12 cellular contexts compared by ENCODE assay signal in genomic region chr15:66729339-66729951, GRCh38. TPM values are rescaled to one million over a fixed set of nuclear protein-coding genes. Genes with fewer than 3 reads are reported as not detected.
DNase-seq lines count a peak whose midpoint lies in the region; TF ChIP-seq lines count a peak whose summit lies in the region.
"Had no signal": no experiment of that assay in that cellular context is flagged by ENCODE, and none has a peak within 500 bp of the region (broad histone marks: within the 10 kb centered on the region; RNA-seq: fewer than 3 reads in every experiment).

No MANE protein-coding gene starts in this region.

- peak; percentile 43 for DNase-seq in HFFc6
- DNase-seq in esophagus muscularis mucosa (ENCODE audit: extremely low spot score): no peak
- no peak for DNase-seq in NCI-H82 (lab: John Stamatoyannopoulos, UW)
- DNase-seq in SIG-M5 treated with dmso at 0.1 percent for 504 hours (lab: John Stamatoyannopoulos, UW; ENCODE audit: unreplicated experiment): no peak
- no peak for DNase-seq in GM20000 (ENCODE audit: low spot score)
- no peak for DNase-seq in T1000 (lab: John Stamatoyannopoulos, UW)
- DNase-seq: activated B cell treated with CpG ODN at 0.5 μM for 24 hours, NCI-H2081 treated with DMSO at 0.1 percent for 48 hours had no signal

- TF ChIP-seq POLR2A in esophagus muscularis mucosa (IDR thresholded peaks at IDR 0.05; ENCODE audit: low read depth): no peak

- peaks cover 64% of the 10 kb centered on the region for H3K4me1 Mint-ChIP-seq in HFFc6 (ENCODE audit: low read depth)
- H3K4me1 Mint-ChIP-seq: activated B cell treated with CpG ODN at 0.5 μM for 24 hours had no signal

- intact Hi-C loops in esophagus muscularis mucosa (cut with DNase I): no loop called here

- peak overlapping the region; percentile 28 to 49 (median 44) for H3K4me3 ChIP-seq in esophagus muscularis mucosa
- H3K4me3 ChIP-seq in muscle layer of colon (ENCODE audit: low read depth in 1 of 2, low read length in 2 of 2): peak overlapping the region; percentile 5 to 49

- no peak for TF ChIP-seq CTCF in HFFc6 (IDR thresholded peaks at IDR 0.05)
- TF ChIP-seq CTCF in esophagus muscularis mucosa (IDR thresholded peaks at IDR 0.05): no peak
- TF ChIP-seq CTCF in GM20000 (IDR thresholded peaks at IDR 0.05; ENCODE audit: extremely low read depth, missing control alignments): no peak

- no peaks in the 10 kb centered on the region for H3K27me3 ChIP-seq in esophagus muscularis mucosa
- H3K27me3 ChIP-seq in muscle layer of colon (ENCODE audit: control insufficient read depth in 1 of 2, insufficient read depth in 2 of 2, low read length in 2 of 2): no peaks in the 10 kb centered on the region

- peak overlapping the region; percentile 64 for H3K9ac ChIP-seq in muscle layer of colon (ENCODE audit: low read length)
- H3K9ac ChIP-seq: KMS-11 had no signal

- no peaks in the 10 kb centered on the region; the same call in 1 of the 2 replicates for H3K27me3 Mint-ChIP-seq in HFFc6 (ENCODE audit: insufficient read depth)

- H3K27ac ChIP-seq in esophagus muscularis mucosa (replicated peaks in 1 of 4) (peak overlapping the region; percentile 68 to 79 (median 70)), muscle layer of colon (ENCODE audit: low read depth, low read length) (peak overlapping the region; percentile 54), temporal lobe (ENCODE audit: low read depth, low read length) (peak overlapping the region; percentile 45)
- H3K27ac ChIP-seq: KMS-11, RWPE1 had no signal

- peaks cover 0 to 7% (median 0%) of the 10 kb centered on the region in 4 donors for H3K36me3 ChIP-seq in esophagus muscularis mucosa
- no peaks in the 10 kb centered on the region for H3K36me3 ChIP-seq in muscle layer of colon (ENCODE audit: insufficient read depth, low read length)

- 21% methylated on average over 24 of the region's 26 CpGs for WGBS in esophagus muscularis mucosa

- H3K36me3 Mint-ChIP-seq in HFFc6 (ENCODE audit: low read depth): peaks cover 19% of the 10 kb centered on the region

- peak overlapping the region; percentile 92 for H3K27ac Mint-ChIP-seq in HFFc6
- H3K27ac Mint-ChIP-seq: activated B cell treated with CpG ODN at 0.5 μM for 24 hours had no signal

- peak overlapping the region; percentile 69 for H3K4me3 Mint-ChIP-seq in HFFc6
- H3K4me3 Mint-ChIP-seq: activated B cell treated with CpG ODN at 0.5 μM for 24 hours had no signal

- H3K9me3 Mint-ChIP-seq in HFFc6: no peaks in the 10 kb centered on the region
- H3K9me3 Mint-ChIP-seq: activated B cell treated with CpG ODN at 0.5 μM for 24 hours had no signal

- H3K9me3 ChIP-seq in esophagus muscularis mucosa (no peaks in the 10 kb centered on the region), muscle layer of colon (ENCODE audit: low read length) (no peaks in the 10 kb centered on the region)

- no peak for TF ChIP-seq EP300 in esophagus muscularis mucosa (IDR thresholded peaks at IDR 0.05)

- peaks cover 35 to 59% (median 46%) of the 10 kb centered on the region in 4 donors for H3K4me1 ChIP-seq in esophagus muscularis mucosa
- H3K4me1 ChIP-seq in muscle layer of colon (ENCODE audit: insufficient read depth, low read length): peaks cover 57% of the 10 kb centered on the region

RNA-seq across cellular contexts. Expression of gene SMAD6, which starts 27.4 kb away (rescaled TPM):
- total RNA-seq in HFFc6 (2021; fragmentation: NEBNext Ultra II Directional; extraction: Animal tissue kit (Norgen Biotek cat#: 25700)): 10 to 100 TPM; 10.2 to 18.1 (median 16.4) TPM
- 10 to 100 TPM in 3 of 4 donors, 1 to 10 TPM in 1; 9.4 to 18.9 (median 14.3) TPM for total RNA-seq in esophagus muscularis mucosa
- 1.7 TPM for total RNA-seq in temporal lobe
